In genomic region chr6:36283608-36284007, GRCh38 we compare ENCODE assay signal across 21 cellular contexts. TPM values are rescaled to one million over a fixed set of nuclear protein-coding genes. Genes with fewer than 3 reads are reported as not detected.
"Had no signal": no experiment of that assay in that cellular context is flagged by ENCODE, and none has a peak within 500 bp of the region (broad histone marks: within the 10 kb centered on the region; RNA-seq: fewer than 3 reads in every experiment).

No MANE protein-coding gene starts in this region.

- H3K27ac ChIP-seq: gastrocnemius medialis, heart right ventricle, neutrophil, psoas muscle had no signal

- H3K4me3 Mint-ChIP-seq: naive thymus-derived CD4-positive, alpha-beta T cell; nephron progenitor cell had no signal

- H3K4me1 ChIP-seq: gastrocnemius medialis, psoas muscle had no signal

- DNase-seq: effector memory CD4-positive, alpha-beta T cell; gastrocnemius medialis; heart right ventricle; hypothalamus; kidney glomerular epithelial cell; mesendoderm; naive thymus-derived CD4-positive, alpha-beta T cell; nephron progenitor cell; psoas muscle; stimulated activated CD4-positive, alpha-beta T cell treated with anti-CD3 and anti-CD28 coated beads, Interleukin-2, amount 100 ng/mL, for 48 hours; stimulated activated naive CD4-positive, alpha-beta T cell treated with Interleukin-2 at 50 U/mL for 16 hours; trophoblast cell had no signal

- H3K9me3 ChIP-seq: gastrocnemius medialis, heart right ventricle, neutrophil, psoas muscle had no signal

- H3K9me3 Mint-ChIP-seq: naive thymus-derived CD4-positive, alpha-beta T cell; nephron progenitor cell had no signal

- H3K4me1 Mint-ChIP-seq: nephron progenitor cell had no signal

- H3K36me3 ChIP-seq: gastrocnemius medialis, heart right ventricle, neutrophil had no signal

- H3K27ac Mint-ChIP-seq: naive thymus-derived CD4-positive, alpha-beta T cell; nephron progenitor cell had no signal

- ATAC-seq: esophagus mucosa; gastrocnemius medialis; heart right ventricle; naive thymus-derived CD4-positive, alpha-beta T cell; psoas muscle had no signal

- H3K4me3 ChIP-seq: gastrocnemius medialis, heart right ventricle, psoas muscle, smooth muscle cell had no signal

RNA-seq across cellular contexts. Expression of gene PNPLA1, which starts 13.7 kb away (rescaled TPM):
- total RNA-seq: fibroblast of lung, fibroblast of villous mesenchyme, gastrocnemius medialis, lung microvascular endothelial cell, psoas muscle, smooth muscle cell, urinary bladder had no signal
- polyA plus RNA-seq: heart right ventricle; naive thymus-derived CD4-positive, alpha-beta T cell; smooth muscle cell had no signal

RNA-seq across cellular contexts. Expression of gene BNIP5, which starts 53.1 kb away (rescaled TPM):
- total RNA-seq: esophagus mucosa, fibroblast of lung, fibroblast of villous mesenchyme, gastrocnemius medialis, heart right ventricle, liver, lung microvascular endothelial cell, osteoblast, psoas muscle, smooth muscle cell, urinary bladder had no signal
- polyA plus RNA-seq: fibroblast of lung; heart right ventricle; liver; naive thymus-derived CD4-positive, alpha-beta T cell; smooth muscle cell; urinary bladder had no signal
